25 cellular contexts compared by ENCODE assay signal in genomic region chr18:39960545-39960944, GRCh38.
DNase-seq lines count a peak whose midpoint lies in the region; ATAC-seq, FAIRE-seq and TF ChIP-seq lines count a peak whose summit lies in the region.
"Had no signal": no experiment of that assay in that cellular context is flagged by ENCODE, and none has a peak within 500 bp of the region (broad histone marks: within the 10 kb centered on the region; RNA-seq: fewer than 3 reads in every experiment).

No MANE protein-coding gene starts in this region.

- H3K4me3 ChIP-seq in IMR-90 (ENCODE audit: insufficient read depth, low read depth, low read length): no peak overlapping the region
- H3K4me3 ChIP-seq in astrocyte of the spinal cord (ENCODE audit: low read depth, low read length): no peak overlapping the region
- H3K4me3 ChIP-seq: A549, esophagus muscularis mucosa had no signal

- no peaks in the 10 kb centered on the region for H3K9me1 ChIP-seq in IMR-90 (ENCODE audit: insufficient read depth, low read length)

- no peaks in the 10 kb centered on the region for H3K4me1 ChIP-seq in IMR-90 (ENCODE audit: control insufficient read depth, insufficient read depth, low read length)
- H3K4me1 ChIP-seq: A549, esophagus muscularis mucosa had no signal

- H4K8ac ChIP-seq in IMR-90 (ENCODE audit: low read depth in 2 of 2, low read length in 2 of 2): no peak overlapping the region

- in situ Hi-C loops in IMR-90 (cut with MboI; ENCODE audit: low sequenced_read_pairs): no loop called here
- in situ Hi-C loops in astrocyte of the spinal cord (cut with HindIII; ENCODE audit: low sequenced_read_pairs): no loop called here

- no peaks in the 10 kb centered on the region for H3K27me3 Mint-ChIP-seq in CD4-positive, alpha-beta T cell
- H3K27me3 Mint-ChIP-seq: activated naive CD4-positive, alpha-beta T cell treated with anti-CD3 and anti-CD28 coated beads, Interleukin-2, amount 50 U/mL, for 24 hours; naive B cell had no signal

- H3K36me3 Mint-ChIP-seq in CD4-positive, alpha-beta T cell (ENCODE audit: low read depth): no peaks in the 10 kb centered on the region
- H3K36me3 Mint-ChIP-seq: activated naive CD4-positive, alpha-beta T cell treated with anti-CD3 and anti-CD28 coated beads, Interleukin-2, amount 50 U/mL, for 24 hours; naive B cell had no signal

- no peak overlapping the region for H3K23ac ChIP-seq in IMR-90 (ENCODE audit: low read depth, low read length)

- no peak overlapping the region for H3K18ac ChIP-seq in IMR-90 (ENCODE audit: low read depth, low read length)

- no peak overlapping the region for H3K4me3 Mint-ChIP-seq in CD4-positive, alpha-beta T cell
- H3K4me3 Mint-ChIP-seq: activated naive CD4-positive, alpha-beta T cell treated with anti-CD3 and anti-CD28 coated beads, Interleukin-2, amount 50 U/mL, for 24 hours; activated T-helper 1 cell treated with anti-CD3 and anti-CD28 coated beads, Interleukin-12 subunit alpha, Interleukin-12 subunit beta, Interleukin-2, Interleukin-4 antibody, amounts not matched to agents 30 ng/mL and 10 ng/mL and 1 ng/mL, durations not matched to agents 14 hours and 24 hours and 36 hours; naive B cell had no signal

- no peak overlapping the region for H4K91ac ChIP-seq in IMR-90 (ENCODE audit: insufficient read depth, low read depth, low read length)

- no peak overlapping the region for H3K4ac ChIP-seq in IMR-90 (ENCODE audit: low read depth, low read length)

- no peaks in the 10 kb centered on the region for H3K9me3 ChIP-seq in IMR-90 (ENCODE audit: control insufficient read depth, insufficient read depth, low read length)
- H3K9me3 ChIP-seq in CD4-positive, alpha-beta T cell (ENCODE audit: control insufficient read depth, low read length): no peaks in the 10 kb centered on the region
- H3K9me3 ChIP-seq: A549, esophagus muscularis mucosa had no signal

- H3K79me1 ChIP-seq in IMR-90 (ENCODE audit: low read depth in 1 of 2, low read length in 2 of 2): no peaks in the 10 kb centered on the region

- DNase-seq in 8988T (peak; percentile 10), IMR-90 (peak; percentile 21), astrocyte of the spinal cord (ENCODE audit: low read depth, low spot score) (peak; percentile 45), iris pigment epithelial cell (ENCODE audit: low read depth) (peak; percentile 84), DMS 273 (lab: John Stamatoyannopoulos, UW; ENCODE audit: unreplicated experiment) (no peak), urothelium cell line (ENCODE audit: low spot score) (no peak)
- no peak for DNase-seq in CD4-positive, alpha-beta T cell
- DNase-seq: activated CD4-positive, alpha-beta T cell treated with anti-CD3 and anti-CD28 coated beads for 4 hours; aorta; COR-L47; effector CD8-positive, alpha-beta T cell; KBM-7; left colon; MV-4-11; naive B cell; NCI-H82; retina; SIG-M5; stimulated activated CD4-positive, alpha-beta T cell treated with anti-CD3 and anti-CD28 coated beads, Interleukin-4, amount 100 ng/mL, for 24 hours; stimulated activated naive CD4-positive, alpha-beta T cell treated with Interleukin-2 at 50 U/mL for 16 hours had no signal

- no peak overlapping the region for H2AFZ ChIP-seq in IMR-90 (replicated peaks; ENCODE audit: low read length, poor library complexity)

- POLR2A ChIA-PET in IMR-90 (lab: Charles Lee; ENCODE audit: unreplicated experiment): no interaction called here
- POLR2A ChIA-PET in CD4-positive, alpha-beta T cell (lab: Charles Lee): no interaction called here

- TF ChIP-seq POLR2A in IMR-90 (IDR thresholded peaks at IDR 0.05; ENCODE audit: low read depth, low read length): no peak

- intact Hi-C loops in IMR-90 (cut with micrococcal nuclease): no loop called here
- intact Hi-C loops in CD4-positive, alpha-beta T cell (cut with DNase I, micrococcal nuclease): loop anchor here in 1 of 2 experiments (10.0 kb wide), 1 partner anchor 64 kb away; no protein-coding TSS in a partner anchor

- CTCF ChIA-PET in IMR-90 (lab: Yijun Ruan, JAX): no interaction called here
- CTCF ChIA-PET in CD4-positive, alpha-beta T cell (lab: Charles Lee): no interaction called here

- H3K9me3 Mint-ChIP-seq in CD4-positive, alpha-beta T cell: peaks cover 5% of the 10 kb centered on the region

- H2BK120ac ChIP-seq in IMR-90 (ENCODE audit: low read depth, low read length): no peak overlapping the region

- TF ChIP-seq CTCF in IMR-90 (conservative IDR thresholded peaks at IDR 0.05; ENCODE audit: low read depth, low read length) (no peak), astrocyte of the spinal cord (IDR thresholded peaks at IDR 0.05; ENCODE audit: low read depth, low read length) (no peak)
- TF ChIP-seq CTCF in CD4-positive, alpha-beta T cell (IDR thresholded peaks at IDR 0.05): no peak

- no peak overlapping the region for H3K27ac Mint-ChIP-seq in CD4-positive, alpha-beta T cell
- H3K27ac Mint-ChIP-seq: activated naive CD4-positive, alpha-beta T cell treated with anti-CD3 and anti-CD28 coated beads, Interleukin-2, amount 50 U/mL, for 24 hours; activated T-helper 1 cell treated with anti-CD3 and anti-CD28 coated beads, Interleukin-12 subunit alpha, Interleukin-12 subunit beta, Interleukin-2, Interleukin-4 antibody, amounts not matched to agents 30 ng/mL and 10 ng/mL and 1 ng/mL, durations not matched to agents 14 hours and 24 hours and 36 hours; naive B cell had no signal

- no peak overlapping the region for H2BK15ac ChIP-seq in IMR-90 (ENCODE audit: low read depth, low read length)

- no peaks in the 10 kb centered on the region for H3K36me3 ChIP-seq in IMR-90 (ENCODE audit: control insufficient read depth, insufficient read depth, low read length)
- H3K36me3 ChIP-seq: esophagus muscularis mucosa had no signal

- H4K20me1 ChIP-seq in IMR-90 (ENCODE audit: insufficient read depth, low read length): no peaks in the 10 kb centered on the region

- WGBS in IMR-90 (ENCODE audit: extremely low coverage in 2 of 2, insufficient read length in 1 of 2), 2 experiments: no CpG with 5 or more reads among the region's 1 CpG

- no peaks in the 10 kb centered on the region for H3K27me3 ChIP-seq in IMR-90 (ENCODE audit: control insufficient read depth, insufficient read depth, low read length)
- no peaks in the 10 kb centered on the region for H3K27me3 ChIP-seq in CD4-positive, alpha-beta T cell (ENCODE audit: control insufficient read depth, insufficient read depth, low read length)
- H3K27me3 ChIP-seq: esophagus muscularis mucosa had no signal

- H2BK5ac ChIP-seq in IMR-90 (ENCODE audit: low read depth, low read length, poor library complexity, severe bottlenecking): no peak overlapping the region

- dilution Hi-C loops in IMR-90 (cut with HindIII; ENCODE audit: low sequenced_read_pairs, unreplicated experiment): no loop called here

- no peak overlapping the region for H2AK9ac ChIP-seq in IMR-90 (replicated peaks; ENCODE audit: low read depth, low read length, poor library complexity)

- H3K4me2 ChIP-seq in IMR-90 (ENCODE audit: low read depth, low read length): no peak overlapping the region
- H3K4me2 ChIP-seq: A549 had no signal

- no peaks in the 10 kb centered on the region for H3K4me1 Mint-ChIP-seq in CD4-positive, alpha-beta T cell (ENCODE audit: low read depth)
- H3K4me1 Mint-ChIP-seq: activated naive CD4-positive, alpha-beta T cell treated with anti-CD3 and anti-CD28 coated beads, Interleukin-2, amount 50 U/mL, for 24 hours; naive B cell had no signal

- no peak overlapping the region for H4K5ac ChIP-seq in IMR-90 (ENCODE audit: low read depth, low read length)

- no peak overlapping the region for H3K9ac ChIP-seq in IMR-90 (ENCODE audit: low read depth, low read length)

- no peak overlapping the region for H3K14ac ChIP-seq in IMR-90 (replicated peaks; ENCODE audit: low read depth, low read length)

- no peak overlapping the region for H3K56ac ChIP-seq in IMR-90 (ENCODE audit: extremely low read depth, insufficient read depth, low read length)

- no peak; the same call in 1 of the 2 replicates for ATAC-seq in IMR-90 (ENCODE audit: low read depth)
- ATAC-seq in HG03460 (IDR thresholded peaks at IDR 0.05; ENCODE audit: unreplicated experiment): no peak
- no peak for ATAC-seq in CD4-positive, alpha-beta T cell (ENCODE audit: poor library complexity)
- ATAC-seq: A549, left colon had no signal

- H3K27ac ChIP-seq in IMR-90 (ENCODE audit: insufficient read depth, low read length): no peak overlapping the region
- no peak overlapping the region for H3K27ac ChIP-seq in CD4-positive, alpha-beta T cell (ENCODE audit: low read depth, low read length)
- H3K27ac ChIP-seq: A549, esophagus muscularis mucosa had no signal

- H2BK20ac ChIP-seq in IMR-90 (ENCODE audit: low read depth, low read length): no peak overlapping the region

- TF ChIP-seq RAD21 in IMR-90 (IDR thresholded peaks at IDR 0.05; ENCODE audit: low read length): no peak

- no TSS peak for BruUV-seq in IMR-90 (replicated peaks; lab: Mats Ljungman, UMichigan)

- H2AK5ac ChIP-seq in IMR-90 (ENCODE audit: low read depth, low read length): no peak overlapping the region

- no peak for FAIRE-seq in urothelium cell line (lab: Jason Lieb, UNC)
- FAIRE-seq: A549 had no signal

TF ChIP-seq in IMR-90, 13 proteins besides CTCF, POLR2A, EP300 and RAD21 (continues in another document):
- TF ChIP-seq RCOR1 (IDR thresholded peaks at IDR 0.05; ENCODE audit: insufficient replicate concordance, low read length): no peak
- TF ChIP-seq RFX5 (IDR thresholded peaks at IDR 0.05; ENCODE audit: low read depth, low read length): no peak
- TF ChIP-seq MXI1 (IDR thresholded peaks at IDR 0.05; ENCODE audit: borderline replicate concordance, low read depth, low read length): no peak
- no peak for TF ChIP-seq NFE2L2 (IDR thresholded peaks at IDR 0.05; ENCODE audit: low read depth, low read length)
- no peak for TF ChIP-seq FOS (IDR thresholded peaks at IDR 0.05; ENCODE audit: low read depth, low read length)
- no peak for TF ChIP-seq SMC3 (IDR thresholded peaks at IDR 0.05; ENCODE audit: low read depth, low read length)
- TF ChIP-seq CEBPB (IDR thresholded peaks at IDR 0.05; ENCODE audit: low read depth, low read length): no peak
- TF ChIP-seq CHD1 (IDR thresholded peaks at IDR 0.05; ENCODE audit: low read depth, low read length): no peak
- no peak for TF ChIP-seq ELK1 (IDR thresholded peaks at IDR 0.05; ENCODE audit: borderline replicate concordance, low read depth, low read length)

Comparison
In these comparisons a context has a peak if more than half of its experiments do, and no peak if none do; other contexts are left out.
1. DNase-seq: peak in 8988T (single experiment), IMR-90 (single experiment), astrocyte of the spinal cord (single experiment) and iris pigment epithelial cell (single experiment); none in DMS 273 (single experiment), urothelium cell line (single experiment) and CD4-positive, alpha-beta T cell (0 of 10).